Comparison of ENCODE assay signal across 16 cellular contexts in genomic region chr12:2481951-2482350, GRCh38.
DNase-seq lines count a peak whose midpoint lies in the region; ATAC-seq and TF ChIP-seq lines count a peak whose summit lies in the region.
"Had no signal": no experiment of that assay in that cellular context is flagged by ENCODE, and none has a peak within 500 bp of the region (broad histone marks: within the 10 kb centered on the region; RNA-seq: fewer than 3 reads in every experiment).

No MANE protein-coding gene starts in this region.

- H2BK5ac ChIP-seq in trophoblast cell (ENCODE audit: low read depth, low read length, poor library complexity), result no peak overlapping the region

- no peaks in the 10 kb centered on the region for H3K79me1 ChIP-seq in trophoblast cell (ENCODE audit: low read length)

- 61 to 76% (median 70%) methylated on average over 8 to 10 of the region's 10 CpGs for WGBS in heart left ventricle, 4 donors
- no CpG with 5 or more reads among the region's 10 CpGs for WGBS in trophoblast cell (ENCODE audit: extremely low coverage, insufficient coverage, insufficient read length)

- H3K18ac ChIP-seq in trophoblast cell (ENCODE audit: low read length), result no peak overlapping the region

- H3K14ac ChIP-seq in trophoblast cell (ENCODE audit: low read length), result no peak overlapping the region

- no peak overlapping the region for H3K4me2 ChIP-seq in trophoblast cell (ENCODE audit: low read length)
- H3K4me2 ChIP-seq: GM23338, PC-9 had no signal

- no peak for TF ChIP-seq POLR2A in heart left ventricle (IDR thresholded peaks at IDR 0.05)

- no peak overlapping the region for H4K91ac ChIP-seq in trophoblast cell (ENCODE audit: low read depth, low read length)

- H3K23ac ChIP-seq in trophoblast cell (ENCODE audit: low read length), result no peak overlapping the region

- H3K79me2 ChIP-seq in trophoblast cell (ENCODE audit: control insufficient read depth, insufficient read depth, low read length, poor library complexity), result no peaks in the 10 kb centered on the region

- no peak overlapping the region for H2AFZ ChIP-seq in trophoblast cell (ENCODE audit: insufficient read depth, low read length, poor library complexity)
- H2AFZ ChIP-seq: GM23338, PC-9 had no signal

- peak; percentile 94 for DNase-seq in NCI-H1694 (lab: John Stamatoyannopoulos, UW)
- DNase-seq in NCI-H524 (lab: John Stamatoyannopoulos, UW), result peak; percentile 37 to 84
- no peak for DNase-seq in heart left ventricle
- DNase-seq in trophoblast cell, result no peak
- no peak for DNase-seq in DMS153 (lab: John Stamatoyannopoulos, UW)
- DNase-seq in GM19238 (ENCODE audit: insufficient read length, low spot score), result no peak
- DNase-seq in central memory CD4-positive, alpha-beta T cell, result no peak
- DNase-seq: BE2C; CD4-positive, alpha-beta T cell; GDM1; NCI-H1417 treated with DMSO at 0.1 percent for 48 hours; NCI-H2107; PC-9 had no signal

- ATAC-seq in heart left ventricle, result peak; percentile 22 to 83 (median 44)
- ATAC-seq: GM12878, GM23338, HCT116 had no signal

- H2BK12ac ChIP-seq in trophoblast cell (ENCODE audit: low read length), result no peak overlapping the region

- H3K4me1 ChIP-seq in heart left ventricle (peaks cover 0 to 36% (median 9%) of the 10 kb centered on the region in 12 donors), trophoblast cell (ENCODE audit: control insufficient read depth in 1 of 2, insufficient read depth in 2 of 2, low read length in 2 of 2) (no peaks in the 10 kb centered on the region)
- H3K4me1 ChIP-seq: BE2C had no signal

- H3K36me3 ChIP-seq in heart left ventricle (peaks cover 0 to 42% (median 4%) of the 10 kb centered on the region in 9 donors), trophoblast cell (ENCODE audit: control insufficient read depth in 1 of 2, insufficient read depth in 2 of 2, low read length in 2 of 2) (peaks cover 0 to 8% of the 10 kb centered on the region in 2 experiments)
- H3K36me3 ChIP-seq: BE2C had no signal

- no peak overlapping the region for H2BK120ac ChIP-seq in trophoblast cell (ENCODE audit: insufficient read depth, low read length, poor library complexity)

- intact Hi-C loops in heart left ventricle (cut with DNase I), result no loop called here

- no peak overlapping the region for H3K9ac ChIP-seq in trophoblast cell (ENCODE audit: low read length)

- no peak for TF ChIP-seq CTCF in heart left ventricle (IDR thresholded peaks at IDR 0.05)

- H3K9me3 ChIP-seq in heart left ventricle (no peaks in the 10 kb centered on the region), trophoblast cell (ENCODE audit: insufficient read depth, low read depth, low read length) (peaks cover 2% of the 10 kb centered on the region)
- H3K9me3 ChIP-seq: BE2C had no signal

- no peak overlapping the region for H2AK5ac ChIP-seq in trophoblast cell (ENCODE audit: low read length)

- H3K4ac ChIP-seq in trophoblast cell (ENCODE audit: low read depth, low read length), result no peak overlapping the region

- H3K27ac ChIP-seq in heart left ventricle, result peak overlapping the region in 2 of 12 donors; percentile 6 to 18
- no peak overlapping the region for H3K27ac ChIP-seq in trophoblast cell (ENCODE audit: low read depth, low read length)
- H3K27ac ChIP-seq: PC-9 had no signal

- H4K8ac ChIP-seq in trophoblast cell (ENCODE audit: low read depth, low read length), result no peak overlapping the region

- H4K12ac ChIP-seq in trophoblast cell (ENCODE audit: low read depth, low read length), result no peak overlapping the region

- H3K27me3 ChIP-seq in heart left ventricle, result no peaks in the 10 kb centered on the region
- H3K27me3 ChIP-seq in trophoblast cell (ENCODE audit: insufficient read depth, low read length), result no peaks in the 10 kb centered on the region

- H3K4me3 ChIP-seq in heart left ventricle (no peak overlapping the region), trophoblast cell (ENCODE audit: low read depth, low read length) (peak overlapping the region; percentile 32)
- H3K4me3 ChIP-seq: GM12878, GM23338, PC-9 had no signal

Comparison
In these comparisons a context has a peak if more than half of its experiments do, and no peak if none do; other contexts are left out.
1. DNase-seq: peak in NCI-H1694 (single experiment) and NCI-H524 (2 of 2); none in heart left ventricle (0 of 5), trophoblast cell (0 of 2), DMS153 (single experiment), GM19238 (single experiment) and central memory CD4-positive, alpha-beta T cell (single experiment).